ENCODE assay signal across 10 cellular contexts in genomic region chr1:161069201-161069685, GRCh38. TPM values are rescaled to one million over a fixed set of nuclear protein-coding genes. Genes with fewer than 3 reads are reported as not detected.
DNase-seq lines count a peak whose midpoint lies in the region; ATAC-seq and TF ChIP-seq lines count a peak whose summit lies in the region.
"Had no signal": no experiment of that assay in that cellular context is flagged by ENCODE, and none has a peak within 500 bp of the region (broad histone marks: within the 10 kb centered on the region; RNA-seq: fewer than 3 reads in every experiment).

No MANE protein-coding gene starts in this region.

- H3K27ac ChIP-seq in Peyer's patch (peak overlapping the region; percentile 80 to 96 (median 88)), gastroesophageal sphincter (peak overlapping the region in 3 of 4 donors; percentile 50 to 60 (median 51)), thymus (ENCODE audit: low read depth) (peak overlapping the region; percentile 94), SK-N-SH (ENCODE audit: low read depth in 2 of 2, low read length in 1 of 2) (no peak overlapping the region)

- no peak overlapping the region for H3K9ac ChIP-seq in SK-N-SH

- TF ChIP-seq CTCF in Peyer's patch (IDR thresholded peaks at IDR 0.05) (no peak), gastroesophageal sphincter (IDR thresholded peaks at IDR 0.05) (no peak), SK-N-SH (IDR thresholded peaks at IDR 0.05) (no peak)

- CTCF ChIA-PET in SK-N-SH (lab: Yijun Ruan, JAX) = interaction anchor here (1.6 to 22.7 kb wide), 2 partner anchors 9 to 27 kb away, joined by 3 to 198 read pairs; partner anchors contain the start of gene KLHDC9

- H3K4me1 ChIP-seq in Peyer's patch = peaks cover 0 to 19% (median 2%) of the 10 kb centered on the region in 4 donors
- H3K4me1 ChIP-seq in gastroesophageal sphincter = no peaks in the 10 kb centered on the region
- peaks cover 25% of the 10 kb centered on the region for H3K4me1 ChIP-seq in thymus (ENCODE audit: control insufficient read depth, insufficient read depth, low read length)
- no peaks in the 10 kb centered on the region for H3K4me1 ChIP-seq in SK-N-SH (ENCODE audit: control insufficient read depth in 1 of 2, insufficient read depth in 2 of 2, low read depth in 1 of 2, low read length in 1 of 2)

- no peak for ATAC-seq in gastroesophageal sphincter

- H3K27me3 ChIP-seq in Peyer's patch = no peaks in the 10 kb centered on the region
- H3K27me3 ChIP-seq in gastroesophageal sphincter = peaks cover 19% of the 10 kb centered on the region
- no peaks in the 10 kb centered on the region for H3K27me3 ChIP-seq in thymus (ENCODE audit: control insufficient read depth, insufficient read depth)
- H3K27me3 ChIP-seq in SK-N-SH (ENCODE audit: insufficient read depth) = peaks cover 4% of the 10 kb centered on the region; the same call in 1 of the 2 replicates

- no peak for TF ChIP-seq EP300 in gastroesophageal sphincter (IDR thresholded peaks at IDR 0.05)
- no peak for TF ChIP-seq EP300 in SK-N-SH (IDR thresholded peaks at IDR 0.05; ENCODE audit: borderline replicate concordance in 1 of 2, low read depth in 1 of 2, low read length in 1 of 2)

- POLR2A ChIA-PET in SK-N-SH (lab: Yijun Ruan, JAX) = no interaction called here

- H3K4me3 ChIP-seq in Peyer's patch (peak overlapping the region; percentile 48 to 70 (median 58)), gastroesophageal sphincter (peak overlapping the region; percentile 1 to 42), thymus (ENCODE audit: low read length) (peak overlapping the region; percentile 84), SK-N-SH (ENCODE audit: low read depth in 2 of 2, low read length in 1 of 2) (no peak overlapping the region)

- no peaks in the 10 kb centered on the region for H3K9me3 ChIP-seq in Peyer's patch
- H3K9me3 ChIP-seq in gastroesophageal sphincter = no peaks in the 10 kb centered on the region
- H3K9me3 ChIP-seq in thymus (ENCODE audit: control insufficient read depth) = no peaks in the 10 kb centered on the region
- no peaks in the 10 kb centered on the region for H3K9me3 ChIP-seq in SK-N-SH

- WGBS in gastroesophageal sphincter (ENCODE audit: low coverage in 1 of 2), 2 donors = 64 to 77% methylated on average over 3 to 6 of the region's 11 CpGs
- WGBS in thymus = 7% methylated on average over 11 of the region's 11 CpGs
- 78% methylated on average over 11 of the region's 11 CpGs for WGBS in SK-N-SH (ENCODE audit: low lambda C conversion rate)

- peak; percentile 66 for DNase-seq in activated CD8-positive, alpha-beta memory T cell treated with anti-CD3 and anti-CD28 coated beads, Interleukin-2, amount 50 U/mL, for 48 hours
- no peak for DNase-seq in activated CD8-positive, alpha-beta memory T cell treated with anti-CD3 and anti-CD28 coated beads, Interleukin-2, amount 50 U/mL, for 4 hours
- DNase-seq in Peyer's patch = peak in 1 of 3 donors; percentile 33
- no peak for DNase-seq in SK-N-SH
- no peak for DNase-seq in SHP77 (lab: John Stamatoyannopoulos, UW)
- DNase-seq in amniotic stem cell (lab: John Stamatoyannopoulos, UW) = no peak

- H2AFZ ChIP-seq in SK-N-SH (ENCODE audit: low read depth) = no peak overlapping the region

- H3K4me2 ChIP-seq in SK-N-SH = no peak overlapping the region

- H3K36me3 ChIP-seq in Peyer's patch = no peaks in the 10 kb centered on the region
- no peaks in the 10 kb centered on the region for H3K36me3 ChIP-seq in gastroesophageal sphincter
- peaks cover 3% of the 10 kb centered on the region for H3K36me3 ChIP-seq in thymus (ENCODE audit: control insufficient read depth, insufficient read depth)
- no peaks in the 10 kb centered on the region for H3K36me3 ChIP-seq in SK-N-SH (replicated peaks in 1 of 2; ENCODE audit: control insufficient read depth in 1 of 2, insufficient read depth in 2 of 2, low read length in 1 of 2)

- TF ChIP-seq RAD21 in SK-N-SH (IDR thresholded peaks at IDR 0.05; ENCODE audit: low read length) = no peak

- H3F3A ChIP-seq in SK-N-SH (replicated peaks; ENCODE audit: insufficient read depth) = no peaks in the 10 kb centered on the region

- H3K79me2 ChIP-seq in SK-N-SH (ENCODE audit: insufficient read depth) = no peaks in the 10 kb centered on the region

- no peaks in the 10 kb centered on the region for H3K9me2 ChIP-seq in SK-N-SH

- H4K20me1 ChIP-seq in SK-N-SH (ENCODE audit: insufficient read depth) = no peaks in the 10 kb centered on the region

- TF ChIP-seq POLR2A in Peyer's patch (IDR thresholded peaks at IDR 0.05) (no peak), gastroesophageal sphincter (IDR thresholded peaks at IDR 0.05) (no peak)

TF ChIP-seq in SK-N-SH, 30 proteins besides CTCF, POLR2A, EP300 and RAD21:
- TF ChIP-seq NRF1 (IDR thresholded peaks at IDR 0.05; ENCODE audit: low read depth, low read length) = no peak
- no peak for TF ChIP-seq RFX5 (IDR thresholded peaks at IDR 0.05; ENCODE audit: low read length)
- TF ChIP-seq SIN3A (IDR thresholded peaks at IDR 0.05; ENCODE audit: borderline replicate concordance, low read depth, low read length) = no peak
- TF ChIP-seq YY1 (IDR thresholded peaks at IDR 0.05; ENCODE audit: low read depth) = no peak

RNA-seq across cellular contexts. Expression of gene ARHGAP30, which starts 0.4 kb away (rescaled TPM):
- total RNA-seq in Peyer's patch (10 to 100 TPM in 1 of 4 donors, 1 to 10 TPM in 3; 5.1 to 31.4 (median 6.7) TPM), gastroesophageal sphincter (10 to 100 TPM in 1 of 4 donors, 1 to 10 TPM in 3; 1.9 to 11.6 (median 4.4) TPM)
- polyA plus RNA-seq in thymus (40.8 TPM), SK-N-SH (2012; rRNA removed) (0.05 TPM in 1 of 2 replicates, not detected in the other)
- polyA plus RNA-seq in SK-N-SH (2012; cell fraction: cytosol; rRNA removed) = 0.04 TPM in 2 replicates
- 0.15 and 0.25 TPM in 2 replicates for polyA plus RNA-seq in SK-N-SH (2012; cell fraction: nucleus; rRNA removed)
- total RNA-seq: myocyte had no signal
- polyA plus RNA-seq: AG04450 had no signal

RNA-seq across cellular contexts. Expression of gene NECTIN4, which starts 20.1 kb away (rescaled TPM):
- 1 to 10 TPM in 3 of 4 donors, under 1 TPM in 1; 0.54 to 2.5 (median 1.6) TPM for total RNA-seq in Peyer's patch
- total RNA-seq in gastroesophageal sphincter = 1 to 10 TPM in 1 of 4 donors, under 1 TPM in 1, not detected in 2; 0.27 to 1.9 TPM
- polyA plus RNA-seq in thymus = 4.7 TPM
- 0.59 and 1.9 TPM in 2 replicates for polyA plus RNA-seq in SK-N-SH (2012; rRNA removed)
- polyA plus RNA-seq in SK-N-SH (2012; cell fraction: cytosol; rRNA removed) = 1.0 and 1.2 TPM in 2 replicates
- polyA plus RNA-seq in SK-N-SH (2012; cell fraction: nucleus; rRNA removed) = 0.39 and 0.99 TPM in 2 replicates

RNA-seq across cellular contexts. Expression of gene USF1, which starts 23.5 kb away (rescaled TPM):
- total RNA-seq in Peyer's patch (100 to 1,000 TPM in 1 of 4 donors, 10 to 100 TPM in 3; 72.0 to 119 (median 98.2) TPM), gastroesophageal sphincter (10 to 100 TPM; 50.9 to 79.4 (median 60.5) TPM)
- polyA plus RNA-seq in thymus (148 TPM), SK-N-SH (2012; rRNA removed) (43.1 and 61.9 TPM in 2 replicates)
- 14.6 and 22.6 TPM in 2 replicates for polyA plus RNA-seq in SK-N-SH (2012; cell fraction: cytosol; rRNA removed)
- 204 and 232 TPM in 2 replicates for polyA plus RNA-seq in SK-N-SH (2012; cell fraction: nucleus; rRNA removed)

RNA-seq across cellular contexts. Expression of gene KLHDC9, which starts 28.9 kb away (rescaled TPM):
- total RNA-seq in Peyer's patch (1 to 10 TPM in 3 of 4 donors, not detected in 1; 2.1 to 4.8 (median 2.4) TPM), gastroesophageal sphincter (10 to 100 TPM in 2 of 4 donors, 1 to 10 TPM in 2; 3.5 to 22.6 (median 8.6) TPM)
- polyA plus RNA-seq in thymus (4.7 TPM), SK-N-SH (2012; rRNA removed) (4.4 and 4.7 TPM in 2 replicates)
- 3.8 and 4.9 TPM in 2 replicates for polyA plus RNA-seq in SK-N-SH (2012; cell fraction: cytosol; rRNA removed)
- polyA plus RNA-seq in SK-N-SH (2012; cell fraction: nucleus; rRNA removed) = 11.9 and 12.4 TPM in 2 replicates

RNA-seq across cellular contexts. Expression of gene TSTD1, which starts 30.5 kb away (rescaled TPM):
- total RNA-seq in Peyer's patch (100 to 1,000 TPM in 1 of 4 donors, 10 to 100 TPM in 3; 33.0 to 152 (median 78.8) TPM), gastroesophageal sphincter (10 to 100 TPM; 18.1 to 52.1 (median 29.4) TPM)
- polyA plus RNA-seq in thymus (149 TPM), SK-N-SH (2012; rRNA removed) (80.7 and 93.9 TPM in 2 replicates)
- 92.0 and 96.5 TPM in 2 replicates for polyA plus RNA-seq in SK-N-SH (2012; cell fraction: cytosol; rRNA removed)
- polyA plus RNA-seq in SK-N-SH (2012; cell fraction: nucleus; rRNA removed) = 45.2 and 63.8 TPM in 2 replicates

Comparison
In these comparisons a context has a peak if more than half of its experiments do, and no peak if none do; other contexts are left out.
1. H3K27ac ChIP-seq: peak in Peyer's patch (4 of 4), gastroesophageal sphincter (3 of 4) and thymus (single experiment); none in SK-N-SH (0 of 2).
2. H3K4me3 ChIP-seq: peak in Peyer's patch (4 of 4), gastroesophageal sphincter (2 of 2) and thymus (single experiment); none in SK-N-SH (0 of 2).